ENCODE assay signal across 16 cellular contexts in the genomic region with DNA sequence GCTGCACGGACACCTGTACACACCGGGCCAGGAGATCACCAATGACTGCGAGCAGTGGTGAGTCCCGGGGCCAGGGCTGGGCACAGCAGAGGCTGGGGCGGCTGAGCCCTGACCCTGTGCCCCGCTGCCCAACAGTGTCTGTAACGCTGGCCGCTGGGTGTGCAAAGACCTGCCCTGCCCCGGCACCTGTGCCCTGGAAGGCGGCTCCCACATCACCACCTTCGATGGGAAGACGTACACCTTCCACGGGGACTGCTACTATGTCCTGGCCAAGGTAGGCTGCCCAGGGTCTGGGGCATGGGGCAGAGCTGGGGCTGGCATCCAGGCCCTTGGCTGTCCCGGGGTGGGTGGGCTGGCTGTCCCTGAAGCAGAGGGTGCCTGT. TPM values are rescaled to one million over a fixed set of nuclear protein-coding genes. Genes with fewer than 3 reads are reported as not detected.
DNase-seq lines count a peak whose midpoint lies in the region; ATAC-seq and TF ChIP-seq lines count a peak whose summit lies in the region.
"Had no signal": no experiment of that assay in that cellular context is flagged by ENCODE, and none has a peak within 500 bp of the region (broad histone marks: within the 10 kb centered on the region; RNA-seq: fewer than 3 reads in every experiment).

No MANE protein-coding gene starts in this region.

- H3K36me3 Mint-ChIP-seq in chondrocyte (ENCODE audit: low read depth) = no peaks in the 10 kb centered on the region

- H3K4me3 Mint-ChIP-seq in chondrocyte (ENCODE audit: unreplicated experiment) = no peak overlapping the region

- H3K4me1 Mint-ChIP-seq in chondrocyte (ENCODE audit: low read depth) = no peaks in the 10 kb centered on the region

- no peaks in the 10 kb centered on the region for H3K27me3 Mint-ChIP-seq in chondrocyte (ENCODE audit: low read depth)

- H3K4me1 ChIP-seq in left ventricle myocardium inferior (no peaks in the 10 kb centered on the region), mucosa of descending colon (ENCODE audit: low read depth) (no peaks in the 10 kb centered on the region), aorta (ENCODE audit: control insufficient read depth in 1 of 2, insufficient read depth in 2 of 2, low read length in 2 of 2) (no peaks in the 10 kb centered on the region)
- H3K4me1 ChIP-seq: BLaER1 treated with 17β-estradiol and CSF1 and Interleukin-3, amounts not matched to agents 10 nM and 100 nM had no signal

- peaks cover 39% of the 10 kb centered on the region for H3K27me3 ChIP-seq in left ventricle myocardium inferior (ENCODE audit: low read depth)
- H3K27me3 ChIP-seq in aorta (ENCODE audit: control insufficient read depth in 1 of 2, insufficient read depth in 2 of 2, low read length in 1 of 2) = no peaks in the 10 kb centered on the region
- H3K27me3 ChIP-seq: BLaER1 treated with 17β-estradiol and CSF1 and Interleukin-3, amounts not matched to agents 10 nM and 100 nM had no signal

- TF ChIP-seq CTCF in left ventricle myocardium inferior (IDR thresholded peaks at IDR 0.05; ENCODE audit: borderline replicate concordance) = no peak
- no peak for TF ChIP-seq CTCF in chondrocyte (IDR thresholded peaks at IDR 0.05)
- no peak for TF ChIP-seq CTCF in mucosa of descending colon (IDR thresholded peaks at IDR 0.05)

- H3K4me3 ChIP-seq in left ventricle myocardium inferior (no peak overlapping the region), mucosa of descending colon (no peak overlapping the region), aorta (ENCODE audit: low read length in 2 of 2) (no peak overlapping the region)
- H3K4me3 ChIP-seq: BLaER1 treated with 17β-estradiol and CSF1 and Interleukin-3, amounts not matched to agents 10 nM and 100 nM; K562 had no signal

- H3K27ac ChIP-seq in left ventricle myocardium inferior (replicated peaks) = no peak overlapping the region
- H3K27ac ChIP-seq in aorta (ENCODE audit: low read depth in 1 of 2, low read length in 2 of 2) = no peak overlapping the region
- H3K27ac ChIP-seq: BLaER1 treated with 17β-estradiol and CSF1 and Interleukin-3, amounts not matched to agents 10 nM and 100 nM; RWPE1 had no signal

- DNase-seq in left cardiac atrium = peak; percentile 10
- no peak for DNase-seq in left ventricle myocardium inferior
- DNase-seq in chondrocyte (ENCODE audit: low spot score) = peak; percentile 77
- DNase-seq in mucosa of descending colon = peak in 1 of 3 donors; percentile 31
- DNase-seq in aorta = peak in 1 of 2 donors; percentile 65
- no peak for DNase-seq in OCI-M1 (lab: John Stamatoyannopoulos, UW)
- DNase-seq: NCI-H1436 treated with DMSO at 0.1 percent for 48 hours, NCI-H2081 treated with DMSO at 0.1 percent for 48 hours, NCI-H226, NCI-H526 treated with DMSO at 0.1 percent for 48 hours had no signal

- H3K9me3 Mint-ChIP-seq in chondrocyte (ENCODE audit: low read depth) = no peaks in the 10 kb centered on the region

- WGBS in aorta, 2 donors = 82 to 92% methylated on average over 13 to 14 of the region's 14 CpGs

- intact Hi-C loops in left cardiac atrium (cut with DNase I) (no loop called here), left ventricle myocardium inferior (cut with micrococcal nuclease) (no loop called here), mucosa of descending colon (cut with DNase I, micrococcal nuclease) (no loop called here), aorta (cut with DNase I) (no loop called here)

- H3K36me3 ChIP-seq in left ventricle myocardium inferior = no peaks in the 10 kb centered on the region
- H3K36me3 ChIP-seq in mucosa of descending colon (ENCODE audit: low read depth) = no peaks in the 10 kb centered on the region
- H3K36me3 ChIP-seq in aorta (ENCODE audit: control insufficient read depth in 1 of 2, insufficient read depth in 2 of 2, low read length in 1 of 2) = no peaks in the 10 kb centered on the region
- H3K36me3 ChIP-seq: BLaER1 treated with 17β-estradiol and CSF1 and Interleukin-3, amounts not matched to agents 10 nM and 100 nM had no signal

- H3K27ac Mint-ChIP-seq in chondrocyte (ENCODE audit: unreplicated experiment) = no peak overlapping the region

- no peak for ATAC-seq in left cardiac atrium
- ATAC-seq in mucosa of descending colon = peak; percentile 10
- ATAC-seq in aorta (ENCODE audit: low FRiP score) = peak; percentile 17
- no peak for ATAC-seq in esophagus mucosa
- ATAC-seq: K562 had no signal

- H3K9me3 ChIP-seq in left ventricle myocardium inferior (replicated peaks) (no peaks in the 10 kb centered on the region), mucosa of descending colon (no peaks in the 10 kb centered on the region), aorta (ENCODE audit: control insufficient read depth, low read length) (no peaks in the 10 kb centered on the region)
- H3K9me3 ChIP-seq: BLaER1 treated with 17β-estradiol and CSF1 and Interleukin-3, amounts not matched to agents 10 nM and 100 nM had no signal

RNA-seq across cellular contexts. Expression of a gene that starts 7.7 kb away (rescaled TPM):
- total RNA-seq in left cardiac atrium (under 1 TPM in 1 of 2 donors, not detected in 1; 0.26 TPM), left ventricle myocardium inferior (0.03 TPM), chondrocyte (not detected in 3 replicates), mucosa of descending colon (1,000 to 10,000 TPM in 2 of 3 donors, 100 to 1,000 TPM in 1; 379 to 1,246 (median 1,109) TPM), aorta (under 1 TPM; 0.06 to 0.10 TPM), esophagus mucosa (0.08 TPM)
- 10 to 100 TPM in 1 of 2 donors, under 1 TPM in 1; 0.08 to 11.8 TPM for polyA plus RNA-seq in aorta
- total RNA-seq: H4, OCI-LY7 had no signal

RNA-seq across cellular contexts. Expression of a gene that starts 45.8 kb away (rescaled TPM):
- total RNA-seq in left cardiac atrium (not detected), left ventricle myocardium inferior (not detected), chondrocyte (not detected in 3 replicates), mucosa of descending colon (not detected), aorta (not detected), esophagus mucosa (not detected)
- under 1 TPM; under 0.01 to 0.49 TPM for polyA plus RNA-seq in aorta
- total RNA-seq: H4, K562, OCI-LY7 had no signal
- polyA plus RNA-seq: K562 had no signal

Comparison
In these comparisons a context has a peak if more than half of its experiments do, and no peak if none do; other contexts are left out.
1. DNase-seq: peak in left cardiac atrium (single experiment) and chondrocyte (single experiment); none in left ventricle myocardium inferior (single experiment) and OCI-M1 (single experiment).
2. ATAC-seq: peak in mucosa of descending colon (single experiment) and aorta (single experiment); none in left cardiac atrium (0 of 2) and esophagus mucosa (single experiment).
3. RNA of a gene that starts 7.7 kb away (total RNA-seq): 379 to 1,246 TPM in mucosa of descending colon; 0.26 TPM in left cardiac atrium, 0.06 to 0.10 TPM in aorta, 0.08 TPM in esophagus mucosa (single experiment), 0.03 TPM in left ventricle myocardium inferior (single experiment) and not detected in chondrocyte; every median in the first group is over 100 times any median in the second.